ENCODE assay signal across 8 cellular contexts in genomic region chr11:128498846-128499245, GRCh38.
DNase-seq lines count a peak whose midpoint lies in the region; ATAC-seq and TF ChIP-seq lines count a peak whose summit lies in the region.

No MANE protein-coding gene starts in this region.

- CTCF ChIA-PET in Panc1 (lab: Charles Lee), result no interaction called here

- H3K4me1 ChIP-seq in Panc1 (ENCODE audit: control insufficient read depth, insufficient read depth, low read length), result peaks cover 100% of the 10 kb centered on the region
- H3K4me1 ChIP-seq in effector memory CD4-positive, alpha-beta T cell (ENCODE audit: control insufficient read depth, insufficient read depth, low read length, poor library complexity, severe bottlenecking), result peaks cover 92% of the 10 kb centered on the region

- H3K4me3 Mint-ChIP-seq in activated CD4-positive, alpha-beta T cell treated with anti-CD3 and anti-CD28 coated beads, Interleukin-2, amount 10 ng/mL, durations not matched to agents 24 days and 14 days, result peak overlapping the region; percentile 89

- TF ChIP-seq CTCF in Panc1 (IDR thresholded peaks at IDR 0.05), result no peak

- H3K27me3 ChIP-seq in Panc1 (ENCODE audit: control insufficient read depth, insufficient read depth, low read length), result no peaks in the 10 kb centered on the region
- no peaks in the 10 kb centered on the region for H3K27me3 ChIP-seq in effector memory CD4-positive, alpha-beta T cell (replicated peaks; ENCODE audit: control insufficient read depth, insufficient read depth, low read length, poor library complexity, severe bottlenecking)

- peak overlapping the region; percentile 96 for H3K27ac ChIP-seq in Panc1 (ENCODE audit: low read length)
- peak overlapping the region; percentile 93 for H3K27ac ChIP-seq in effector memory CD4-positive, alpha-beta T cell (ENCODE audit: insufficient read depth, low read length, poor library complexity, severe bottlenecking)
- H3K27ac ChIP-seq in caudate nucleus (ENCODE audit: low read depth, low read length), result no peak overlapping the region

- no peak overlapping the region for H3K4me3 ChIP-seq in Panc1 (ENCODE audit: low read depth in 2 of 2, low read length in 2 of 2)
- H3K4me3 ChIP-seq in effector memory CD4-positive, alpha-beta T cell (ENCODE audit: insufficient read depth, low read depth, low read length, poor library complexity, severe bottlenecking), result peak overlapping the region; percentile 35

- BruUV-seq in Panc1 (replicated peaks; lab: Mats Ljungman, UMichigan), result no TSS peak

- in situ Hi-C loops in Panc1 (cut with HindIII; ENCODE audit: low pct_unique_long_range_greater_than_20kb, low sequenced_read_pairs), result no loop called here

- POLR2A ChIA-PET in Panc1 (lab: Charles Lee), result no interaction called here

- no peaks in the 10 kb centered on the region for H3K36me3 ChIP-seq in Panc1 (ENCODE audit: control insufficient read depth, insufficient read depth, low read length)
- peaks cover 7% of the 10 kb centered on the region for H3K36me3 ChIP-seq in effector memory CD4-positive, alpha-beta T cell (ENCODE audit: control insufficient read depth, insufficient read depth, low read length)

- H3K9me3 ChIP-seq in Panc1 (ENCODE audit: control insufficient read depth, insufficient read depth, low read depth, low read length), result no peaks in the 10 kb centered on the region
- no peaks in the 10 kb centered on the region for H3K9me3 ChIP-seq in effector memory CD4-positive, alpha-beta T cell (ENCODE audit: control insufficient read depth, low read length)

- no peaks in the 10 kb centered on the region for H3K27me3 Mint-ChIP-seq in activated CD4-positive, alpha-beta T cell treated with anti-CD3 and anti-CD28 coated beads, Interleukin-2, amount 10 ng/mL, durations not matched to agents 24 days and 14 days

- H3K9me3 Mint-ChIP-seq in activated CD4-positive, alpha-beta T cell treated with anti-CD3 and anti-CD28 coated beads, Interleukin-2, amount 10 ng/mL, durations not matched to agents 24 days and 14 days, result no peaks in the 10 kb centered on the region

- peaks cover 75% of the 10 kb centered on the region for H3K36me3 Mint-ChIP-seq in activated CD4-positive, alpha-beta T cell treated with anti-CD3 and anti-CD28 coated beads, Interleukin-2, amount 10 ng/mL, durations not matched to agents 24 days and 14 days (ENCODE audit: low read depth)

- H3K27ac Mint-ChIP-seq in activated CD4-positive, alpha-beta T cell treated with anti-CD3 and anti-CD28 coated beads, Interleukin-2, amount 10 ng/mL, durations not matched to agents 24 days and 14 days, result peak overlapping the region; percentile 95

- intact Hi-C loops in activated CD4-positive, alpha-beta T cell treated with anti-CD3 and anti-CD28 coated beads, Interleukin-2, amount 10 ng/mL, durations not matched to agents 24 days and 14 days (cut with micrococcal nuclease), result no loop called here
- intact Hi-C loops in Panc1 (cut with micrococcal nuclease; ENCODE audit: unreplicated experiment), result no loop called here

- peaks cover 91% of the 10 kb centered on the region for H3K4me1 Mint-ChIP-seq in activated CD4-positive, alpha-beta T cell treated with anti-CD3 and anti-CD28 coated beads, Interleukin-2, amount 10 ng/mL, durations not matched to agents 24 days and 14 days

- peak; percentile 66 for DNase-seq in activated CD4-positive, alpha-beta T cell treated with anti-CD3 and anti-CD28 coated beads, Interleukin-2, amount 10 ng/mL, durations not matched to agents 24 days and 14 days
- DNase-seq in activated CD4-positive, alpha-beta T cell treated with anti-CD3 and anti-CD28 coated beads for 48 hours, result no peak
- DNase-seq in Panc1 (ENCODE audit: low read depth, low spot score), result no peak
- DNase-seq in effector memory CD4-positive, alpha-beta T cell, result no peak
- DNase-seq in stimulated activated naive CD8-positive, alpha-beta T cell treated with anti-CD3 and anti-CD28 coated beads, Interleukin-15, Interleukin-2, amounts not matched to agents 100 U/mL and 50 U/mL, for 24 hours, result no peak
- no peak for DNase-seq in NCI-H2107 treated with DMSO at 0.1 percent for 48 hours (lab: John Stamatoyannopoulos, UW; ENCODE audit: unreplicated experiment)
- DNase-seq in caudate nucleus (lab: John Stamatoyannopoulos, UW), result no peak
- no peak for DNase-seq in midbrain (lab: John Stamatoyannopoulos, UW)

- no peak for ATAC-seq in Panc1
- ATAC-seq in stimulated activated naive CD8-positive, alpha-beta T cell treated with anti-CD3 and anti-CD28 coated beads, Interleukin-15, Interleukin-2, amounts not matched to agents 100 U/mL and 50 U/mL, for 24 hours, result peak; percentile 33
